18 cellular contexts compared by ENCODE assay signal in genomic region chr2:187542123-187542522, GRCh38. TPM values are rescaled to one million over a fixed set of nuclear protein-coding genes. Genes with fewer than 3 reads are reported as not detected.
A peak's percentile ranks its signal among the peaks of the same experiment; 100 is the strongest.
DNase-seq lines count a peak whose midpoint lies in the region; ATAC-seq, FAIRE-seq and TF ChIP-seq lines count a peak whose summit lies in the region.
"Had no signal": no experiment of that assay in that cellular context is flagged by ENCODE, and none has a peak within 500 bp of the region (broad histone marks: within the 10 kb centered on the region; RNA-seq: fewer than 3 reads in every experiment).

No MANE protein-coding gene starts in this region.

- H3K79me2 ChIP-seq in HepG2 (ENCODE audit: insufficient read depth, low read length): peaks cover 85% of the 10 kb centered on the region

- POLR2A ChIA-PET in HepG2 (lab: Yijun Ruan, JAX): interaction anchor here (0.8 to 3.1 kb wide), 4 partner anchors 8 to 29 kb away, joined by 3 to 44 read pairs (median 6); no protein-coding TSS in a partner anchor

- peaks cover 0 to 3% (median 0%) of the 10 kb centered on the region in 3 donors for H3K36me3 Mint-ChIP-seq in immature natural killer cell
- H3K36me3 Mint-ChIP-seq: CD8-positive, alpha-beta T cell; IgD-negative memory B cell had no signal

- H3K36me3 ChIP-seq in ascending aorta: no peaks in the 10 kb centered on the region
- H3K36me3 ChIP-seq in HepG2 (replicated peaks in 1 of 2; ENCODE audit: control insufficient read depth in 1 of 2, insufficient read depth in 2 of 2, low read length in 2 of 2): peaks cover 1 to 19% of the 10 kb centered on the region in 2 experiments; a peak in 4 of 5 replicates
- no peaks in the 10 kb centered on the region for H3K36me3 ChIP-seq in spleen
- H3K36me3 ChIP-seq: pancreas had no signal

- peak overlapping the region; percentile 49 for H3K4me2 ChIP-seq in HepG2 (ENCODE audit: low read depth, low read length)
- H3K4me2 ChIP-seq: GM23338 had no signal

- TF ChIP-seq POLR2A in HepG2 (IDR thresholded peaks at IDR 0.05; ENCODE audit: insufficient read depth in 1 of 2, low read depth in 2 of 2, low read length in 2 of 2) (no peak), spleen (IDR thresholded peaks at IDR 0.05) (no peak)

- in situ Hi-C loops in HepG2 (cut with HindIII; ENCODE audit: extremely low pct_ligation_motif_present, low pct_unique_long_range_greater_than_20kb): loop anchor here (5.0 to 25.0 kb wide), 2 partner anchors 35 to 1895 kb away; partner anchors contain the start of gene WDR75

- H4K20me1 ChIP-seq in HepG2 (ENCODE audit: insufficient read depth, low read length): no peaks in the 10 kb centered on the region

- no peaks in the 10 kb centered on the region for H3K4me1 Mint-ChIP-seq in immature natural killer cell
- H3K4me1 Mint-ChIP-seq: IgD-negative memory B cell had no signal

- peak; percentile 50 for DNase-seq in HCEC 1CT
- DNase-seq in ascending aorta (ENCODE audit: low spot score in 2 of 2): no peak
- DNase-seq in HepG2 (ENCODE audit: low spot score): no peak
- DNase-seq in spleen: no peak
- DNase-seq in activated CD4-positive, alpha-beta T cell treated with anti-CD3 and anti-CD28 coated beads, Interleukin-2, amount 50 U/mL, for 48 hours: no peak
- DNase-seq in immature natural killer cell: no peak
- no peak for DNase-seq in dedifferentiated amniotic fluid mesenchymal stem cell (ENCODE audit: extremely low spot score)
- DNase-seq: CD8-positive, alpha-beta T cell; NCI-H187; NCI-H82; pancreas; stimulated activated CD4-positive, alpha-beta T cell treated with anti-CD3 and anti-CD28 coated beads, Interleukin-2, amount 100 ng/mL, for 48 hours; stimulated activated naive CD4-positive, alpha-beta T cell had no signal

- H3K27me3 Mint-ChIP-seq in immature natural killer cell (ENCODE audit: low read depth in 3 of 3): peaks cover 0 to 1% (median 0%) of the 10 kb centered on the region in 3 donors
- H3K27me3 Mint-ChIP-seq: IgD-negative memory B cell had no signal

- H3K4me1 ChIP-seq in ascending aorta (peaks cover 0 to 8% of the 10 kb centered on the region in 2 donors), HepG2 (ENCODE audit: insufficient read depth, low read length) (peaks cover 83% of the 10 kb centered on the region), spleen (peaks cover 0 to 25% (median 6%) of the 10 kb centered on the region in 6 donors)

- H3K9ac ChIP-seq in HepG2 (ENCODE audit: insufficient read depth, low read depth, low read length): peak overlapping the region; percentile 25

- CTCF ChIA-PET in HepG2 (lab: Yijun Ruan, JAX; ENCODE audit: low intra/inter-chr PET ratio, low total read pairs): interaction anchor here (1.5 kb wide), 2 partner anchors 8 to 41 kb away, joined by 6 read pairs; no protein-coding TSS in a partner anchor

- no peak for TF ChIP-seq CTCF in ascending aorta (IDR thresholded peaks at IDR 0.05)
- no peak for TF ChIP-seq CTCF in HepG2 (CRISPR knock-in tag; IDR thresholded peaks at IDR 0.05)
- TF ChIP-seq CTCF in spleen (IDR thresholded peaks at IDR 0.05 in 8 of 11, conservative IDR thresholded peaks at IDR 0.05 in 3 of 11): no peak

- ATAC-seq in HepG2 (no peak), HG03432 (IDR thresholded peaks at IDR 0.05; ENCODE audit: unreplicated experiment) (no peak)
- ATAC-seq: CD8-positive, alpha-beta T cell; GM23338 had no signal

- peaks cover 0 to 27% (median 5%) of the 10 kb centered on the region in 6 donors for H3K9me3 Mint-ChIP-seq in immature natural killer cell

- no peak overlapping the region for H3K27ac Mint-ChIP-seq in immature natural killer cell
- H3K27ac Mint-ChIP-seq: CD8-positive, alpha-beta T cell; IgD-negative memory B cell had no signal

- no peak overlapping the region for H2AFZ ChIP-seq in HepG2 (ENCODE audit: low read length)

- no peak overlapping the region for H3K4me3 Mint-ChIP-seq in immature natural killer cell
- H3K4me3 Mint-ChIP-seq: CD8-positive, alpha-beta T cell; GM23338; IgD-negative memory B cell had no signal

- no peak for TF ChIP-seq RAD21 in HepG2 (CRISPR knock-in tag; IDR thresholded peaks at IDR 0.05)

- H3K9me3 ChIP-seq in ascending aorta (peaks cover 0 to 6% of the 10 kb centered on the region in 2 donors), HepG2 (ENCODE audit: low read length) (no peaks in the 10 kb centered on the region), spleen (peaks cover 0 to 13% (median 7%) of the 10 kb centered on the region in 8 donors)
- H3K9me3 ChIP-seq: pancreas had no signal

- H3K4me3 ChIP-seq in ascending aorta (peak overlapping the region in 1 of 2 donors; percentile 1), HepG2 (replicated peaks in 1 of 3; ENCODE audit: insufficient read depth in 1 of 3, low read depth in 2 of 3, low read length in 3 of 3) (no peak overlapping the region; a peak in 1 of 6 replicates), spleen (no peak overlapping the region)
- H3K4me3 ChIP-seq: GM23338, pancreas, SK-N-MC had no signal

- H3K27me3 ChIP-seq in ascending aorta (no peaks in the 10 kb centered on the region), HepG2 (ENCODE audit: control insufficient read depth in 1 of 2, insufficient read depth in 2 of 2, low read length in 2 of 2) (no peaks in the 10 kb centered on the region), spleen (replicated peaks in 1 of 7) (no peaks in the 10 kb centered on the region)
- H3K27me3 ChIP-seq: pancreas had no signal

- TF ChIP-seq EP300 in HepG2 (IDR thresholded peaks at IDR 0.05; ENCODE audit: low read depth in 2 of 2, low read length in 2 of 2) (no peak), HepG2 (CRISPR knock-in tag; IDR thresholded peaks at IDR 0.05; ENCODE audit: borderline replicate concordance) (no peak)

- no peak for FAIRE-seq in HepG2 (lab: Jason Lieb, UNC)
- FAIRE-seq: keratinocyte, pancreas had no signal

- peak overlapping the region; percentile 58 to 63 for H3K27ac ChIP-seq in ascending aorta
- H3K27ac ChIP-seq in HepG2 (ENCODE audit: extremely low read length, insufficient read depth, low read length): peak overlapping the region; percentile 85
- H3K27ac ChIP-seq in spleen: peak overlapping the region; percentile 4 to 72 (median 66)
- H3K27ac ChIP-seq: SK-N-MC had no signal

- 72% methylated on average over 2 of the region's 2 CpGs for WGBS in HepG2 (ENCODE audit: low lambda C conversion rate)
- WGBS in spleen, 5 donors: 83 to 91% (median 86%) methylated on average over 2 of the region's 2 CpGs

- intact Hi-C loops in ascending aorta (cut with DNase I) (loop anchor here (5.0 kb wide), 1 partner anchor 35 kb away; no protein-coding TSS in a partner anchor), HepG2 (cut with micrococcal nuclease; ENCODE audit: unreplicated experiment) (no loop called here), spleen (cut with DNase I; ENCODE audit: low total_unique reads) (no loop called here)

- BruUV-seq in HepG2 (replicated peaks; lab: Mats Ljungman, UMichigan): TSS peak; percentile 27

TF ChIP-seq in HepG2, 621 proteins besides CTCF, POLR2A, EP300 and RAD21 (continues in another document):
- peak; percentile 3; the same call in 1 of the 2 replicates for TF ChIP-seq SNAPC5 (CRISPR knock-in tag; IDR thresholded peaks at IDR 0.05; ENCODE audit: borderline replicate concordance)
- TF ChIP-seq ELF3 (CRISPR knock-in tag; IDR thresholded peaks at IDR 0.05): no peak
- no peak for TF ChIP-seq SMAD1 (CRISPR knock-in tag; IDR thresholded peaks at IDR 0.05; ENCODE audit: borderline replicate concordance, low read depth)
- TF ChIP-seq ARID2 (CRISPR knock-in tag; IDR thresholded peaks at IDR 0.05; ENCODE audit: borderline replicate concordance): peak; percentile 11; the same call in 1 of the 2 replicates

RNA-seq across cellular contexts. Expression of gene TFPI, which starts 12.1 kb away (rescaled TPM):
- total RNA-seq in ascending aorta (85.6 TPM), HepG2 (2016; rRNA removed; fragmentation: Illumina TruSeq; extraction: Trizol) (161 and 301 TPM in 2 replicates), spleen (100 to 1,000 TPM in 1 of 7 donors, 10 to 100 TPM in 6; 38.0 to 117 (median 57.4) TPM)
- 38.3 and 39.3 TPM in 2 replicates for total RNA-seq in HepG2 (2016; cell fraction: cytosol; rRNA removed; fragmentation: Illumina TruSeq; extraction: Trizol; ENCODE audit: low read depth)
- total RNA-seq in HepG2 (2016; cell fraction: insoluble cytoplasmic fraction; rRNA removed; fragmentation: Illumina TruSeq; extraction: Trizol): 172 and 272 TPM in 2 replicates
- 52.0 and 70.0 TPM in 2 replicates for total RNA-seq in HepG2 (2016; cell fraction: membrane; rRNA removed; fragmentation: Illumina TruSeq; extraction: Trizol)
- 317 and 356 TPM in 2 replicates for total RNA-seq in HepG2 (2016; cell fraction: nucleus; rRNA removed; fragmentation: Illumina TruSeq; extraction: Trizol)
- polyA plus RNA-seq in HepG2 (2011; rRNA removed) (404 and 436 TPM in 2 replicates), spleen (10 to 100 TPM in 2 of 3 donors, 1 to 10 TPM in 1; 7.4 to 18.4 (median 12.0) TPM), immature natural killer cell (under 1 TPM in 1 of 3 donors, not detected in 2; 0.59 TPM)
- 141 and 281 TPM in 2 replicates for polyA plus RNA-seq in HepG2 (2011; cell fraction: cytosol; rRNA removed)
- 59.5 and 99.9 TPM in 2 replicates for polyA plus RNA-seq in HepG2 (2011; cell fraction: nucleus; rRNA removed)
- polyA plus RNA-seq in HepG2 (2012): 778 and 1,175 TPM in 2 replicates
- polyA plus RNA-seq in HepG2 (2016; cell fraction: cytosol; fragmentation: Illumina TruSeq; extraction: Trizol; ENCODE audit: low read depth): 23.5 and 25.5 TPM in 2 replicates
- 122 TPM in 2 replicates for polyA plus RNA-seq in HepG2 (2016; cell fraction: insoluble cytoplasmic fraction; fragmentation: Illumina TruSeq; extraction: Trizol; ENCODE audit: low read depth)
- polyA plus RNA-seq in HepG2 (2016; cell fraction: membrane; fragmentation: Illumina TruSeq; extraction: Trizol; ENCODE audit: low read depth): 32.9 and 33.4 TPM in 2 replicates
- 310 and 322 TPM in 2 replicates for polyA plus RNA-seq in HepG2 (2016; cell fraction: nucleus; fragmentation: Illumina TruSeq; extraction: Trizol; ENCODE audit: insufficient read depth, low read depth)
- polyA minus RNA-seq in HepG2 (2011; rRNA and poly(A)+ RNA removed; ENCODE audit: low replicate concordance): 28.8 and 207 TPM in 2 replicates
- 198 and 296 TPM in 2 replicates for polyA minus RNA-seq in HepG2 (2011; cell fraction: cytosol; rRNA and poly(A)+ RNA removed)
- polyA minus RNA-seq in HepG2 (2011; cell fraction: nucleus; rRNA and poly(A)+ RNA removed): 460 and 590 TPM in 2 replicates
- total RNA-seq: CD8-positive, alpha-beta T cell had no signal
